8 cellular contexts compared by ENCODE assay signal in genomic region chr6:147204060-147204785, GRCh38. TPM values are rescaled to one million over a fixed set of nuclear protein-coding genes. Genes with fewer than 3 reads are reported as not detected.
DNase-seq lines count a peak whose midpoint lies in the region; ATAC-seq and TF ChIP-seq lines count a peak whose summit lies in the region.

Gene STXBP5 (plus strand): TSS chr6:147204417. CDS start chr6:147204533, 116 bp downstream.

- H3K27ac Mint-ChIP-seq in activated T-helper 17 cell treated with anti-CD3 and anti-CD28 coated beads, Interleukin-2, amount 50 U/mL, for 72 hours: peak within 1 kb of the TSS; percentile 97
- peak within 1 kb of the TSS; percentile 92 for H3K27ac Mint-ChIP-seq in natural killer cell

- H3K27ac ChIP-seq in suprapubic skin: peak within 1 kb of the TSS; percentile 98

- ATAC-seq in GM18858 (IDR thresholded peaks at IDR 0.05; ENCODE audit: unreplicated experiment) (peak; percentile 19), HG03095 (IDR thresholded peaks at IDR 0.05; ENCODE audit: unreplicated experiment) (peak; percentile 25), natural killer cell (peak; percentile 6 to 26 (median 6))
- peak; percentile 29 for ATAC-seq in activated T-helper 17 cell treated with anti-CD3 and anti-CD28 coated beads, Interleukin-2, amount 50 U/mL, for 72 hours (replicated peaks)

- TF ChIP-seq EP300 in suprapubic skin (IDR thresholded peaks at IDR 0.05): no peak

- no peaks in the 10 kb centered on the region for H3K27me3 Mint-ChIP-seq in activated T-helper 17 cell treated with anti-CD3 and anti-CD28 coated beads, Interleukin-2, amount 50 U/mL, for 72 hours
- peaks cover 0 to 3% of the 10 kb centered on the region in 2 donors for H3K27me3 Mint-ChIP-seq in natural killer cell (ENCODE audit: low read depth in 2 of 2)

- no peaks in the 10 kb centered on the region for H3K9me3 ChIP-seq in suprapubic skin

- WGBS in suprapubic skin: 0% methylated on average over 20 of the region's 85 CpGs

- no peaks in the 10 kb centered on the region for H3K27me3 ChIP-seq in suprapubic skin

- TF ChIP-seq POLR2A in suprapubic skin (IDR thresholded peaks at IDR 0.05): no peak

- peaks cover 28% of the 10 kb centered on the region for H3K36me3 Mint-ChIP-seq in activated T-helper 17 cell treated with anti-CD3 and anti-CD28 coated beads, Interleukin-2, amount 50 U/mL, for 72 hours (ENCODE audit: low read depth)
- no peaks in the 10 kb centered on the region for H3K36me3 Mint-ChIP-seq in natural killer cell

- H3K4me1 ChIP-seq in suprapubic skin: peaks cover 32% of the 10 kb centered on the region

- H3K4me3 ChIP-seq in fibroblast of mammary gland (ENCODE audit: control insufficient read depth, low read depth, low read length) (peak within 1 kb of the TSS; percentile 82), suprapubic skin (peak within 1 kb of the TSS; percentile 92)

- H3K36me3 ChIP-seq in suprapubic skin: no peaks in the 10 kb centered on the region

- intact Hi-C loops in natural killer cell (cut with micrococcal nuclease): loop anchor here (10.0 kb wide), 1 partner anchor 121 kb away; no protein-coding TSS in a partner anchor

- no peak for TF ChIP-seq CTCF in fibroblast of mammary gland (conservative IDR thresholded peaks at IDR 0.05; ENCODE audit: control insufficient read depth, insufficient read depth, low read depth, low read length)
- TF ChIP-seq CTCF in natural killer cell (IDR thresholded peaks at IDR 0.05): no peak
- TF ChIP-seq CTCF in suprapubic skin (IDR thresholded peaks at IDR 0.05): no peak

- no peaks in the 10 kb centered on the region for H3K9me3 Mint-ChIP-seq in activated T-helper 17 cell treated with anti-CD3 and anti-CD28 coated beads, Interleukin-2, amount 50 U/mL, for 72 hours
- no peaks in the 10 kb centered on the region for H3K9me3 Mint-ChIP-seq in natural killer cell

- peak within 1 kb of the TSS; percentile 95 for H3K4me3 Mint-ChIP-seq in activated T-helper 17 cell treated with anti-CD3 and anti-CD28 coated beads, Interleukin-2, amount 50 U/mL, for 72 hours
- H3K4me3 Mint-ChIP-seq in natural killer cell: peak within 1 kb of the TSS; percentile 95

- DNase-seq in AG08396 (ENCODE audit: low spot score): peak; percentile 50
- peak; percentile 81 for DNase-seq in OCI-M1 (lab: John Stamatoyannopoulos, UW)
- peak; percentile 39 for DNase-seq in fibroblast of mammary gland (ENCODE audit: low read depth)
- DNase-seq in natural killer cell: peak; percentile 33
- peak; percentile 77 to 81 for DNase-seq in suprapubic skin (ENCODE audit: low spot score in 2 of 2)

- H3K4me1 Mint-ChIP-seq in activated T-helper 17 cell treated with anti-CD3 and anti-CD28 coated beads, Interleukin-2, amount 50 U/mL, for 72 hours: peaks cover 15% of the 10 kb centered on the region
- H3K4me1 Mint-ChIP-seq in natural killer cell: peaks cover 36 to 41% of the 10 kb centered on the region in 2 donors

RNA-seq across cellular contexts. Expression of gene STXBP5, which starts in this region (rescaled TPM):
- total RNA-seq in activated T-helper 17 cell treated with anti-CD3 and anti-CD28 coated beads, Interleukin-2, amount 50 U/mL, for 72 hours: 10 to 100 TPM; 13.0 to 20.2 TPM
- 10 to 100 TPM; 22.9 to 43.9 (median 35.9) TPM for total RNA-seq in natural killer cell
- total RNA-seq in suprapubic skin: 10 to 100 TPM; 55.0 to 65.5 (median 60.3) TPM

Comparison
In these comparisons a context has a peak if more than half of its experiments do, and no peak if none do; other contexts are left out.
1. Peak in every context shown above with its lines: DNase-seq, ATAC-seq, H3K4me3 ChIP-seq and H3K27ac ChIP-seq.